In genomic region chr6:94487371-94487770, GRCh38 we compare ENCODE assay signal across 26 cellular contexts.
"Had no signal": no experiment of that assay in that cellular context is flagged by ENCODE, and none has a peak within 500 bp of the region (broad histone marks: within the 10 kb centered on the region; RNA-seq: fewer than 3 reads in every experiment).

No MANE protein-coding gene starts in this region.

- H3K9ac ChIP-seq: KMS-11 had no signal

- H3K4me3 ChIP-seq: MG63 had no signal

- ATAC-seq: activated CD8-positive, alpha-beta memory T cell treated with anti-CD3 and anti-CD28 coated beads, Interleukin-2, amount 10 ng/mL, durations not matched to agents 7 days and 5 days; activated T-cell treated with anti-CD3 and anti-CD28 coated beads, Interleukin-2, amount 50 U/mL, for 4 hours; Panc1; T-helper 17 cell had no signal

- H3K27ac ChIP-seq: brain microvascular endothelial cell, KMS-11 had no signal

- H3K4me2 ChIP-seq: KMS-11 had no signal

- H3K27me3 ChIP-seq: brain microvascular endothelial cell, MG63 had no signal

- H3K36me3 ChIP-seq: brain microvascular endothelial cell, MG63 had no signal

- H3K9me3 ChIP-seq: MG63 had no signal

- DNase-seq: activated B cell treated with CpG ODN at 0.5 μM for 24 hours; activated CD4-positive, alpha-beta T cell treated with anti-CD3 and anti-CD28 coated beads for 1 hour; activated CD4-positive, alpha-beta T cell treated with anti-CD3 and anti-CD28 coated beads, Interleukin-2, amount 10 ng/mL, durations not matched to agents 24 days and 14 days; activated CD4-positive, alpha-beta T cell treated with anti-CD3 and anti-CD28 coated beads, Interleukin-2, amount 50 U/mL, for 48 hours; activated CD8-positive, alpha-beta memory T cell treated with anti-CD3 and anti-CD28 coated beads, Interleukin-2, amount 10 ng/mL, durations not matched to agents 7 days and 5 days; activated effector memory CD4-positive, alpha-beta T cell treated with anti-CD3 and anti-CD28 coated beads, Interleukin-2, amount 50 U/mL, for 16 hours; activated naive CD4-positive, alpha-beta T cell treated with Interleukin-2 at 50 U/mL for 16 hours; activated T-cell treated with anti-CD3 and anti-CD28 coated beads, Interleukin-2, amount 50 U/mL, for 4 hours; amygdala; brain microvascular endothelial cell; cerebellar nuclear complex; MG63; MV-4-11; NCI-H1092 treated with DMSO at 0.1 percent for 48 hours; NCI-H1417 treated with DMSO at 0.1 percent for 48 hours; NCI-H1694 treated with DMSO at 0.1 percent for 48 hours; NCI-H2029 treated with DMSO at 0.1 percent for 48 hours; NCI-H345; NCI-H510A; NCI-H526 treated with DMSO at 0.1 percent for 48 hours; NCI-H82; SIG-M5; T-helper 17 cell; T-helper 9 cell had no signal
